Comparison of ENCODE assay signal across 17 cellular contexts in the genomic region with DNA sequence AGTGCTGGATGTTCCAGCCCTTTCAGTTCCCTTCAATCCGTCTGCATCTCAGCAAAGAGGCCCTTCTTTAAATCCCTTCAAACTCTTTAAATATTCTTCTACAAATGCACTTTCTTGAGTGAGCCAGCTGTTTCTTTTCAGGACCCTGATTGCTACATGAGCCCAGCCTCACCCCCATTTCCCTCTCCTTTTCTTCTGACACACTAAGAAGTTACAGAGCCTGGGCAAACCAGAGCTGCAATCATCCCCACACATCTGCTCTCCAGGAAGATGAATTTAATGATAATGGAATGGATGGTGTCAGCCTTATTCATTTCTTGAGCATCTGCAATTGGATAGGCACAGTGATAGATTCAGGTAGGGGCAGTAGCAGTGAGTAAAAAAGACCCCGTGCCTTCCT. TPM values are rescaled to one million over a fixed set of nuclear protein-coding genes. Genes with fewer than 3 reads are reported as not detected.
DNase-seq lines count a peak whose midpoint lies in the region; ATAC-seq and TF ChIP-seq lines count a peak whose summit lies in the region.
"Had no signal": no experiment of that assay in that cellular context is flagged by ENCODE, and none has a peak within 500 bp of the region (broad histone marks: within the 10 kb centered on the region; RNA-seq: fewer than 3 reads in every experiment).

No MANE protein-coding gene starts in this region.

- no peak overlapping the region for H3K9ac ChIP-seq in HCT116 (ENCODE audit: low read length)

- H3K27ac Mint-ChIP-seq in stimulated activated naive B cell treated with anti-CD40 and anti-IgM and Interleukin-4, amounts not matched to agents 10 μg/mL and 1 μg/mL and 100 μg/mL, for 72 hours, result peak overlapping the region; percentile 73
- H3K27ac Mint-ChIP-seq: activated CD4-positive, alpha-beta memory T cell treated with anti-CD3 and anti-CD28 coated beads, Interleukin-2, amount 10 ng/mL, durations not matched to agents 7 days and 5 days; activated T-helper 2 cell treated with anti-CD3 and anti-CD28 coated beads, Interferon-gamma antibody, Interleukin-2, Interleukin-4, amounts not matched to agents 10 μg/mL and 5 μg/mL and 100 μg/mL, durations not matched to agents 14 hours and 24 hours and 36 hours had no signal

- POLR2A ChIA-PET in HCT116 (lab: Charles Lee), result no interaction called here

- H3K9me3 ChIP-seq in HCT116 (ENCODE audit: control insufficient read depth in 1 of 2, insufficient read depth in 1 of 2, low read depth in 1 of 2, low read length in 2 of 2), result no peaks in the 10 kb centered on the region
- H3K9me3 ChIP-seq: ovary, thoracic aorta had no signal

- no peak overlapping the region for H3K4me3 ChIP-seq in HCT116 (replicated peaks in 1 of 2; ENCODE audit: low read depth in 1 of 2, low read length in 2 of 2)
- H3K4me3 ChIP-seq: dorsolateral prefrontal cortex, ovary, thoracic aorta had no signal

- H3K4me2 ChIP-seq in HCT116 (ENCODE audit: low read length), result peak overlapping the region; percentile 60

- no peaks in the 10 kb centered on the region for H3K27me3 ChIP-seq in HCT116 (ENCODE audit: insufficient read depth, low read length)
- H3K27me3 ChIP-seq: ovary had no signal

- no TSS peak for BruUV-seq in HCT116 (replicated peaks; lab: Mats Ljungman, UMichigan)

- peaks cover 0 to 2% of the 10 kb centered on the region in 2 donors for H3K36me3 Mint-ChIP-seq in stimulated activated naive B cell treated with anti-CD40 and anti-IgM and Interleukin-4, amounts not matched to agents 10 μg/mL and 1 μg/mL and 100 μg/mL, for 72 hours
- H3K36me3 Mint-ChIP-seq: CD4-positive, alpha-beta memory T cell had no signal

- no peaks in the 10 kb centered on the region for H3K79me2 ChIP-seq in HCT116 (ENCODE audit: insufficient read depth, low read length)

- DNase-seq in HCT116 (ENCODE audit: low read depth, low spot score), result no peak
- peak; percentile 65 for DNase-seq in amniotic epithelial cell (ENCODE audit: low read depth)
- DNase-seq in left kidney (ENCODE audit: low read depth, low spot score), result peak; percentile 48
- no peak for DNase-seq in stimulated activated naive B cell treated with anti-CD40 and anti-IgM and Interleukin-4, amounts not matched to agents 10 μg/mL and 1 μg/mL and 100 μg/mL, for 72 hours
- DNase-seq in NCI-H748 treated with DMSO at 0.1 percent for 48 hours (lab: John Stamatoyannopoulos, UW), result no peak
- no peak for DNase-seq in KG1 (lab: John Stamatoyannopoulos, UW)
- DNase-seq: activated CD4-positive, alpha-beta memory T cell treated with anti-CD3 and anti-CD28 coated beads, Interleukin-2, amount 10 ng/mL, durations not matched to agents 7 days and 5 days; anterior cingulate cortex; CD4-positive, alpha-beta memory T cell; dorsolateral prefrontal cortex; NCI-H1092 treated with DMSO at 0.1 percent for 48 hours; NCI-H2171 treated with DMSO at 0.1 percent for 48 hours; ovary; SIG-M5 had no signal

- no peak for TF ChIP-seq RAD21 in HCT116 (IDR thresholded peaks at IDR 0.05; ENCODE audit: low read depth)

- no peak for TF ChIP-seq POLR2A in HCT116 (IDR thresholded peaks at IDR 0.05; ENCODE audit: borderline replicate concordance, extremely low read depth, insufficient read depth, insufficient read length)

- no peak overlapping the region for H2AFZ ChIP-seq in HCT116 (ENCODE audit: low read depth, low read length, poor library complexity, severe bottlenecking)

- CTCF ChIA-PET in HCT116 (lab: Charles Lee), result no interaction called here

- intact Hi-C loops in HCT116 (cut with micrococcal nuclease), result no loop called here

- RAD21 ChIA-PET in HCT116 (lab: Charles Lee; ENCODE audit: low non-redundant PET in 1 of 2, low total read pairs in 2 of 2, uncharacterized antibody in 2 of 2, unreplicated experiment in 2 of 2), result no interaction called here

- H3K9me3 Mint-ChIP-seq in stimulated activated naive B cell treated with anti-CD40 and anti-IgM and Interleukin-4, amounts not matched to agents 10 μg/mL and 1 μg/mL and 100 μg/mL, for 72 hours, result no peaks in the 10 kb centered on the region
- H3K9me3 Mint-ChIP-seq: activated CD4-positive, alpha-beta memory T cell treated with anti-CD3 and anti-CD28 coated beads, Interleukin-2, amount 10 ng/mL, durations not matched to agents 7 days and 5 days; activated T-helper 2 cell treated with anti-CD3 and anti-CD28 coated beads, Interferon-gamma antibody, Interleukin-2, Interleukin-4, amounts not matched to agents 10 μg/mL and 5 μg/mL and 100 μg/mL, durations not matched to agents 14 hours and 24 hours and 36 hours; CD4-positive, alpha-beta memory T cell had no signal

- H3K4me1 ChIP-seq in HCT116 (ENCODE audit: control insufficient read depth in 1 of 2, insufficient read depth in 2 of 2, low read length in 2 of 2), result peaks cover 26 to 32% of the 10 kb centered on the region in 2 experiments

- peaks cover 29 to 42% of the 10 kb centered on the region in 2 donors for H3K4me1 Mint-ChIP-seq in stimulated activated naive B cell treated with anti-CD40 and anti-IgM and Interleukin-4, amounts not matched to agents 10 μg/mL and 1 μg/mL and 100 μg/mL, for 72 hours

- H3K36me3 ChIP-seq in HCT116 (ENCODE audit: control insufficient read depth in 1 of 2, insufficient read depth in 2 of 2, low read length in 2 of 2), result no peaks in the 10 kb centered on the region
- H3K36me3 ChIP-seq: ovary, thoracic aorta had no signal

- H4K20me1 ChIP-seq in HCT116 (ENCODE audit: insufficient read depth), result no peaks in the 10 kb centered on the region

- TF ChIP-seq CTCF in HCT116 (IDR thresholded peaks at IDR 0.05 in 2 of 3, conservative IDR thresholded peaks at IDR 0.05 in 1 of 3; ENCODE audit: borderline replicate concordance in 1 of 3, insufficient read depth in 1 of 3, low read depth in 2 of 3, low read length in 2 of 3), result no peak

- H3K9me2 ChIP-seq in HCT116 (ENCODE audit: insufficient read depth), result no peaks in the 10 kb centered on the region

- ATAC-seq in HCT116, result no peak
- ATAC-seq in stimulated activated naive B cell treated with anti-CD40 and anti-IgM and Interleukin-4, amounts not matched to agents 10 μg/mL and 1 μg/mL and 100 μg/mL, for 72 hours (replicated peaks), result no peak
- ATAC-seq in GM21825 (IDR thresholded peaks at IDR 0.05; ENCODE audit: unreplicated experiment), result no peak

- H3K27me3 Mint-ChIP-seq in stimulated activated naive B cell treated with anti-CD40 and anti-IgM and Interleukin-4, amounts not matched to agents 10 μg/mL and 1 μg/mL and 100 μg/mL, for 72 hours, result peaks cover 7 to 9% of the 10 kb centered on the region in 2 donors
- H3K27me3 Mint-ChIP-seq: CD4-positive, alpha-beta memory T cell had no signal

- H3K4me3 Mint-ChIP-seq in stimulated activated naive B cell treated with anti-CD40 and anti-IgM and Interleukin-4, amounts not matched to agents 10 μg/mL and 1 μg/mL and 100 μg/mL, for 72 hours, result no peak overlapping the region
- H3K4me3 Mint-ChIP-seq: activated CD4-positive, alpha-beta memory T cell treated with anti-CD3 and anti-CD28 coated beads, Interleukin-2, amount 10 ng/mL, durations not matched to agents 7 days and 5 days; CD4-positive, alpha-beta memory T cell had no signal

- no peak overlapping the region for H3K27ac ChIP-seq in HCT116 (ENCODE audit: low read depth, low read length)
- H3K27ac ChIP-seq: ovary, thoracic aorta had no signal

TF ChIP-seq in HCT116, 20 proteins besides CTCF, POLR2A, EP300 and RAD21:
- TF ChIP-seq FOSL1 (IDR thresholded peaks at IDR 0.05; ENCODE audit: low read depth), result no peak

RNA-seq across cellular contexts. Expression of gene TNFSF15, which starts 2.0 kb away (rescaled TPM):
- total RNA-seq in HCT116 (2021; ENCODE audit: unreplicated experiment), result not detected
- polyA plus RNA-seq in HCT116 (2012), result not detected in 2 replicates
- polyA plus RNA-seq: CD4-positive, alpha-beta memory T cell had no signal

Comparison
In these comparisons a context has a peak if more than half of its experiments do, and no peak if none do; other contexts are left out.
1. DNase-seq: peak in amniotic epithelial cell (single experiment) and left kidney (single experiment); none in HCT116 (single experiment), stimulated activated naive B cell treated with anti-CD40 and anti-IgM and Interleukin-4, amounts not matched to agents 10 μg/mL and 1 μg/mL and 100 μg/mL, for 72 hours (single experiment), NCI-H748 treated with DMSO at 0.1 percent for 48 hours (single experiment) and KG1 (single experiment).